11 cellular contexts compared by ENCODE assay signal in genomic region chr10:29427667-29428066, GRCh38.
"Had no signal": no experiment of that assay in that cellular context is flagged by ENCODE, and none has a peak within 500 bp of the region (broad histone marks: within the 10 kb centered on the region; RNA-seq: fewer than 3 reads in every experiment).

No MANE protein-coding gene starts in this region.

- H3K4me3 ChIP-seq: GM23248, HAP-1 had no signal

- H3K27ac ChIP-seq: GM23248, HL-60, KMS-11 had no signal

- H3K9ac ChIP-seq: GM23248, KMS-11 had no signal

- DNase-seq: GM23248, GOT3, H7, HFFc6, KBM-7 had no signal

- H3K9me3 Mint-ChIP-seq: HFFc6, IgD-negative memory B cell had no signal

- H3K27ac Mint-ChIP-seq: HFFc6, IgD-negative memory B cell had no signal

- H3K27me3 Mint-ChIP-seq: IgD-negative memory B cell had no signal

- H3K4me3 Mint-ChIP-seq: HFFc6, IgD-negative memory B cell had no signal

- H3K9me3 ChIP-seq: HAP-1 had no signal

- ATAC-seq: HCT116, HepG2 had no signal

- H3K4me1 ChIP-seq: HAP-1 had no signal
